ENCODE assay signal across 1 cellular context in genomic region chr19:48858984-48859710, GRCh38.
TF ChIP-seq lines count a peak whose summit lies in the region.

No MANE protein-coding gene starts in this region.

TF ChIP-seq in IMR-90, 13 proteins besides CTCF, POLR2A, EP300 and RAD21:
- TF ChIP-seq MAFK (IDR thresholded peaks at IDR 0.05; ENCODE audit: low read depth, low read length): no peak
- no peak for TF ChIP-seq RCOR1 (IDR thresholded peaks at IDR 0.05; ENCODE audit: insufficient replicate concordance, low read length)
- no peak for TF ChIP-seq RFX5 (IDR thresholded peaks at IDR 0.05; ENCODE audit: low read depth, low read length)
- no peak for TF ChIP-seq USF2 (IDR thresholded peaks at IDR 0.05; ENCODE audit: low read depth, low read length)
- TF ChIP-seq CEBPB (IDR thresholded peaks at IDR 0.05; ENCODE audit: low read depth, low read length): no peak
- no peak for TF ChIP-seq MAZ (IDR thresholded peaks at IDR 0.05; ENCODE audit: borderline replicate concordance, low read depth, low read length)
- TF ChIP-seq NFE2L2 (IDR thresholded peaks at IDR 0.05; ENCODE audit: low read depth, low read length): no peak
- no peak for TF ChIP-seq SMC3 (IDR thresholded peaks at IDR 0.05; ENCODE audit: low read depth, low read length)
- TF ChIP-seq MXI1 (IDR thresholded peaks at IDR 0.05; ENCODE audit: borderline replicate concordance, low read depth, low read length): no peak
- TF ChIP-seq FOS (IDR thresholded peaks at IDR 0.05; ENCODE audit: low read depth, low read length): no peak
- no peak for TF ChIP-seq ELK1 (IDR thresholded peaks at IDR 0.05; ENCODE audit: borderline replicate concordance, low read depth, low read length)
- no peak for TF ChIP-seq CHD1 (IDR thresholded peaks at IDR 0.05; ENCODE audit: low read depth, low read length)
